Comparison of ENCODE assay signal across 1 cellular context in the genomic region with DNA sequence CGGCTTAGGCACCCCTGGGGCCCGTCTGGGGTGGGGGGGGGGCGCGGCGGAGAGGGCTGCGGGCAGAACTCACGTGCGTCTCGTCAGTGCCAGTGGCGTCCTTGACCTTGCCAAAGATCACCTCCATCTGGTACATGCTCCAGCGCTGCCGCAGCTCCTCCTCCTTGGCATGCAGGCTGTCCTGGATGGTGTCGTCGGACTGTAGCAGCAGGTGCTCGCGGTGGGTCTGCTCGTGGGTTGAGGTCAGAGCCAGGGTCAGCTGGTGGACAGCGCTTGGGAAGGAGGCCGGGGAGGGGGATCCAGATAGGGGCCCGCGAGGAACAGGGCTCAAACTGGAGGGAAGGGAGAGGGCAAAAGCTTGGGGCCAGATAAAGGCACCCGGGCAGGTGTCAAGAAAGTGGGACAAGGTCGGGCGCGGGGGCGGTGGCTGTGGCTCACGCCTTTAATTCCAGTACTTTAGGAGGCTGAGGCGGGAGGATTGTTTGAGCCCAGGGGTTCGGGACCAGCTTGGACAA.
TF ChIP-seq lines count a peak whose summit lies in the region.

No MANE protein-coding gene starts in this region.

TF ChIP-seq in HepG2, 621 proteins besides CTCF, POLR2A, EP300 and RAD21:
- TF ChIP-seq, protein P1, sequence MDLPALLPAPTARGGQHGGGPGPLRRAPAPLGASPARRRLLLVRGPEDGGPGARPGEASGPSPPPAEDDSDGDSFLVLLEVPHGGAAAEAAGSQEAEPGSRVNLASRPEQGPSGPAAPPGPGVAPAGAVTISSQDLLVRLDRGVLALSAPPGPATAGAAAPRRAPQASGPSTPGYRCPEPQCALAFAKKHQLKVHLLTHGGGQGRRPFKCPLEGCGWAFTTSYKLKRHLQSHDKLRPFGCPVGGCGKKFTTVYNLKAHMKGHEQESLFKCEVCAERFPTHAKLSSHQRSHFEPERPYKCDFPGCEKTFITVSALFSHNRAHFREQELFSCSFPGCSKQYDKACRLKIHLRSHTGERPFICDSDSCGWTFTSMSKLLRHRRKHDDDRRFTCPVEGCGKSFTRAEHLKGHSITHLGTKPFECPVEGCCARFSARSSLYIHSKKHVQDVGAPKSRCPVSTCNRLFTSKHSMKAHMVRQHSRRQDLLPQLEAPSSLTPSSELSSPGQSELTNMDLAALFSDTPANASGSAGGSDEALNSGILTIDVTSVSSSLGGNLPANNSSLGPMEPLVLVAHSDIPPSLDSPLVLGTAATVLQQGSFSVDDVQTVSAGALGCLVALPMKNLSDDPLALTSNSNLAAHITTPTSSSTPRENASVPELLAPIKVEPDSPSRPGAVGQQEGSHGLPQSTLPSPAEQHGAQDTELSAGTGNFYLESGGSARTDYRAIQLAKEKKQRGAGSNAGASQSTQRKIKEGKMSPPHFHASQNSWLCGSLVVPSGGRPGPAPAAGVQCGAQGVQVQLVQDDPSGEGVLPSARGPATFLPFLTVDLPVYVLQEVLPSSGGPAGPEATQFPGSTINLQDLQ (CRISPR knock-in tag; IDR thresholded peaks at IDR 0.05), result no peak
- TF ChIP-seq ZNF264 (CRISPR knock-in tag; IDR thresholded peaks at IDR 0.05), result no peak
- TF ChIP-seq ZNF318 (CRISPR knock-in tag; IDR thresholded peaks at IDR 0.05), result no peak
- no peak for TF ChIP-seq NR2F6 (IDR thresholded peaks at IDR 0.05)
- peak; percentile 21; the same call in 1 of the 2 replicates for TF ChIP-seq NR2F6 (CRISPR knock-in tag; IDR thresholded peaks at IDR 0.05)
- no peak for TF ChIP-seq ZSCAN29 (CRISPR knock-in tag; conservative IDR thresholded peaks at IDR 0.05)
- TF ChIP-seq GTF3A (CRISPR knock-in tag; conservative IDR thresholded peaks at IDR 0.05), result no peak
- TF ChIP-seq, protein P2, sequence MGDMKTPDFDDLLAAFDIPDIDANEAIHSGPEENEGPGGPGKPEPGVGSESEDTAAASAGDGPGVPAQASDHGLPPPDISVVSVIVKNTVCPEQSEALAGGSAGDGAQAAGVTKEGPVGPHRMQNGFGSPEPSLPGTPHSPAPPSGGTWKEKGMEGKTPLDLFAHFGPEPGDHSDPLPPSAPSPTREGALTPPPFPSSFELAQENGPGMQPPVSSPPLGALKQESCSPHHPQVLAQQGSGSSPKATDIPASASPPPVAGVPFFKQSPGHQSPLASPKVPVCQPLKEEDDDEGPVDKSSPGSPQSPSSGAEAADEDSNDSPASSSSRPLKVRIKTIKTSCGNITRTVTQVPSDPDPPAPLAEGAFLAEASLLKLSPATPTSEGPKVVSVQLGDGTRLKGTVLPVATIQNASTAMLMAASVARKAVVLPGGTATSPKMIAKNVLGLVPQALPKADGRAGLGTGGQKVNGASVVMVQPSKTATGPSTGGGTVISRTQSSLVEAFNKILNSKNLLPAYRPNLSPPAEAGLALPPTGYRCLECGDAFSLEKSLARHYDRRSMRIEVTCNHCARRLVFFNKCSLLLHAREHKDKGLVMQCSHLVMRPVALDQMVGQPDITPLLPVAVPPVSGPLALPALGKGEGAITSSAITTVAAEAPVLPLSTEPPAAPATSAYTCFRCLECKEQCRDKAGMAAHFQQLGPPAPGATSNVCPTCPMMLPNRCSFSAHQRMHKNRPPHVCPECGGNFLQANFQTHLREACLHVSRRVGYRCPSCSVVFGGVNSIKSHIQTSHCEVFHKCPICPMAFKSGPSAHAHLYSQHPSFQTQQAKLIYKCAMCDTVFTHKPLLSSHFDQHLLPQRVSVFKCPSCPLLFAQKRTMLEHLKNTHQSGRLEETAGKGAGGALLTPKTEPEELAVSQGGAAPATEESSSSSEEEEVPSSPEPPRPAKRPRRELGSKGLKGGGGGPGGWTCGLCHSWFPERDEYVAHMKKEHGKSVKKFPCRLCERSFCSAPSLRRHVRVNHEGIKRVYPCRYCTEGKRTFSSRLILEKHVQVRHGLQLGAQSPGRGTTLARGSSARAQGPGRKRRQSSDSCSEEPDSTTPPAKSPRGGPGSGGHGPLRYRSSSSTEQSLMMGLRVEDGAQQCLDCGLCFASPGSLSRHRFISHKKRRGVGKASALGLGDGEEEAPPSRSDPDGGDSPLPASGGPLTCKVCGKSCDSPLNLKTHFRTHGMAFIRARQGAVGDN (CRISPR knock-in tag; IDR thresholded peaks at IDR 0.05), result no peak; the same call in 1 of the 2 replicates
- TF ChIP-seq ELF4 (CRISPR knock-in tag; IDR thresholded peaks at IDR 0.05; ENCODE audit: borderline replicate concordance), result no peak
- TF ChIP-seq ZNF562 (CRISPR knock-in tag; IDR thresholded peaks at IDR 0.05; ENCODE audit: borderline replicate concordance), result no peak
- TF ChIP-seq TCF7 (IDR thresholded peaks at IDR 0.05; ENCODE audit: low read depth), result no peak
- peak; percentile 28; the same call in 1 of the 2 replicates for TF ChIP-seq BHLHE40 (IDR thresholded peaks at IDR 0.05; ENCODE audit: low read length)
- TF ChIP-seq ZEB1 (IDR thresholded peaks at IDR 0.05; ENCODE audit: insufficient replicate concordance, low read depth), result no peak
- TF ChIP-seq KAT7 (CRISPR knock-in tag; IDR thresholded peaks at IDR 0.05; ENCODE audit: borderline replicate concordance), result no peak
TF ChIP-seq in HepG2: peak in this region for 2.
